ENCODE assay signal across 28 cellular contexts in the genomic region with DNA sequence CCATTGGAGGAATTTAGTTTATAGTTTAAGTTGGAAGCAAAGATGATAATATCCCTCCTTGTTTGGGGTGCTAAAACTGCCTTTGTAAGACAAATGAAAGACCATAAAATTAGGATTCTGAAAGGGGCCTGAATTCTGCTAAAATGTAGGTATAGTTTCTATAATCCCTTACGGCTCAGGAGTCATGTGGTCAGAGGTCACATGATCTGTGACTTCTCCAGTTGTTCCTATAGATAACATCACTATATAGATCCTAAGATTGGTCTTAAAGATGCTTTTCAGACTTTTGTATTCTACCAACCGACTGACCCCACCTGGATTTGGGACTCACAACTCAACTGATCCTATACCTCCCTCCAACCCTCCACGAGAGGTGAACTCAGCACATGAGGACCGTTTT.
"Had no signal": no experiment of that assay in that cellular context is flagged by ENCODE, and none has a peak within 500 bp of the region (broad histone marks: within the 10 kb centered on the region; RNA-seq: fewer than 3 reads in every experiment).

No MANE protein-coding gene starts in this region.

- H3K36me3 ChIP-seq: colonic mucosa, esophagus muscularis mucosa, esophagus squamous epithelium, gastrocnemius medialis, gastroesophageal sphincter, heart left ventricle, heart right ventricle had no signal

- H3K27ac Mint-ChIP-seq: dendritic cell treated with granulocyte-macrophage colony-stimulating factor and Interleukin-4, amounts not matched to agents 40 ng/mL and 50 ng/mL, for 4 days; effector memory CD8-positive, alpha-beta T cell; endodermal cell had no signal

- H3K4me1 Mint-ChIP-seq: endodermal cell had no signal

- FAIRE-seq: colon, endometrium, endothelial cell of umbilical vein, frontal cortex had no signal

- H3K4me3 ChIP-seq: colonic mucosa, coronary artery, dorsolateral prefrontal cortex, esophagus muscularis mucosa, esophagus squamous epithelium, gastrocnemius medialis, gastroesophageal sphincter, heart left ventricle, heart right ventricle had no signal

- ATAC-seq: effector memory CD8-positive, alpha-beta T cell; esophagus mucosa; foreskin keratinocyte; gastrocnemius medialis; gastroesophageal sphincter; heart left ventricle; heart right ventricle had no signal

- H3K27ac ChIP-seq: colonic mucosa, coronary artery, dorsolateral prefrontal cortex, epithelial cell of prostate, esophagus muscularis mucosa, esophagus squamous epithelium, foreskin keratinocyte, gastrocnemius medialis, gastroesophageal sphincter, heart left ventricle, heart right ventricle had no signal

- H3K4me1 ChIP-seq: colonic mucosa, esophagus muscularis mucosa, esophagus squamous epithelium, foreskin keratinocyte, gastrocnemius medialis, gastroesophageal sphincter, heart left ventricle, heart right ventricle had no signal

- DNase-seq: colonic mucosa; cortex of kidney; dermis blood vessel endothelial cell; dorsolateral prefrontal cortex; effector CD4-positive, alpha-beta T cell; effector CD8-positive, alpha-beta T cell; effector memory CD4-positive, alpha-beta T cell; effector memory CD8-positive, alpha-beta T cell; esophagus squamous epithelium; foreskin fibroblast; foreskin keratinocyte; foreskin melanocyte; gastrocnemius medialis; glutamatergic neuron; head of caudate nucleus; heart left ventricle; heart right ventricle had no signal

- H3K9me3 ChIP-seq: colonic mucosa, esophagus squamous epithelium, gastrocnemius medialis had no signal

- H3K4me3 Mint-ChIP-seq: dendritic cell treated with granulocyte-macrophage colony-stimulating factor and Interleukin-4, amounts not matched to agents 40 ng/mL and 50 ng/mL, for 4 days; effector memory CD8-positive, alpha-beta T cell; endodermal cell had no signal

- H3K27me3 ChIP-seq: colonic mucosa, esophagus squamous epithelium, heart left ventricle, heart right ventricle had no signal
